In the genomic region with DNA sequence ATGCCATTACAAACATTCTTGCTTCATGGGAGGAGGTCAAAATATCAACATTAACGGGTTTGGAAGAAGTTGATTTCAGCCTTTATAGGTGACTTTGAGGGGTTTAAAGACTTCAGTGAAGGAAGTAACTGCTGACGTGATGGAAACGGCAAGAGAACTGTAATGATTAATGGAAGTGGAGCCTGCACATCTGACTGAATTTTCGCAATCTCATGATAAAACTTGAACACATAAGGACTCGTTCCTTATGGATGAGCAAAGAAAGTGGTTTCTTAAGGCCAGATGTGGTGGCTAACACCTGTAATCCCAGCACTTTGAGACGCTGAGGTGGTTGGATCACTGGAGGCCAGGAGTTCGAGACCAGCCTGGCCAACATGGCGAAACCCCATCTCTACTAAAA, we compare ENCODE assay signal across 21 cellular contexts.
DNase-seq lines count a peak whose midpoint lies in the region; ATAC-seq, FAIRE-seq and TF ChIP-seq lines count a peak whose summit lies in the region.
"Had no signal": no experiment of that assay in that cellular context is flagged by ENCODE, and none has a peak within 500 bp of the region (broad histone marks: within the 10 kb centered on the region; RNA-seq: fewer than 3 reads in every experiment).

No MANE protein-coding gene starts in this region.

- peaks cover 26% of the 10 kb centered on the region for H3K4me1 ChIP-seq in A549
- H3K4me1 ChIP-seq in CD8-positive, alpha-beta memory T cell (ENCODE audit: insufficient read depth, low read length) = peaks cover 88% of the 10 kb centered on the region
- peaks cover 28% of the 10 kb centered on the region for H3K4me1 ChIP-seq in RWPE2 (ENCODE audit: insufficient read depth, poor library complexity, severe bottlenecking)

- H3K4me3 Mint-ChIP-seq in CD8-positive, alpha-beta memory T cell = peak overlapping the region in 3 of 7 donors; percentile 27 to 44 (median 41)
- H3K4me3 Mint-ChIP-seq: activated CD4-positive, alpha-beta memory T cell treated with anti-CD3 and anti-CD28 coated beads for 36 hours had no signal

- no peaks in the 10 kb centered on the region for H3K36me3 ChIP-seq in CD8-positive, alpha-beta memory T cell (ENCODE audit: insufficient read depth, low read length)
- 0 out of 2 replicates have a peak, but pooled peaks cover 3% of the 10 kb centered on the region for H3K36me3 ChIP-seq in RWPE2 (ENCODE audit: low read depth)
- H3K36me3 ChIP-seq: tibial nerve had no signal

- TF ChIP-seq POLR2A in A549 (IDR thresholded peaks at IDR 0.05; ENCODE audit: low read length) = no peak

- peak overlapping the region; percentile 41 to 92 (median 84) for H3K27ac Mint-ChIP-seq in CD8-positive, alpha-beta memory T cell

- DNase-seq in A549 (ENCODE audit: low read depth in 1 of 2, low spot score in 1 of 2) = no peak
- no peak for DNase-seq in CD8-positive, alpha-beta memory T cell
- DNase-seq in RWPE2 (ENCODE audit: low spot score) = no peak
- DNase-seq in epithelial cell of proximal tubule (ENCODE audit: low read depth) = peak; percentile 27
- no peak for DNase-seq in amygdala (lab: John Stamatoyannopoulos, UW)
- DNase-seq in activated gamma-delta T cell (lab: John Stamatoyannopoulos, UW) = no peak
- DNase-seq in T-helper 9 cell = no peak
- DNase-seq in GM13977 (ENCODE audit: low spot score) = no peak
- DNase-seq: activated CD4-positive, alpha-beta memory T cell treated with anti-CD3 and anti-CD28 coated beads for 36 hours; activated T-cell treated with anti-CD3 and anti-CD28 coated beads, Interleukin-2, amount 50 U/mL, for 4 hours; aorta; effector CD8-positive, alpha-beta T cell; head of caudate nucleus; left ventricle myocardium superior; NCI-H1694 treated with DMSO at 0.1 percent for 48 hours; NCI-H2227 treated with DMSO at 0.1 percent for 48 hours; NCI-H82; right cardiac atrium; stimulated activated naive CD4-positive, alpha-beta T cell treated with Interleukin-2 at 50 U/mL for 16 hours had no signal

- H3K4me3 ChIP-seq in A549 = no peak overlapping the region
- no peak overlapping the region for H3K4me3 ChIP-seq in CD8-positive, alpha-beta memory T cell (ENCODE audit: low read length)
- H3K4me3 ChIP-seq in RWPE2 (ENCODE audit: severe bottlenecking) = no peak overlapping the region
- no peak overlapping the region for H3K4me3 ChIP-seq in epithelial cell of proximal tubule (ENCODE audit: low read depth, low read length)
- H3K4me3 ChIP-seq: tibial nerve had no signal

- H3K36me3 Mint-ChIP-seq in CD8-positive, alpha-beta memory T cell = peaks cover 0 to 3% (median 0%) of the 10 kb centered on the region in 3 donors
- H3K36me3 Mint-ChIP-seq: activated CD4-positive, alpha-beta memory T cell treated with anti-CD3 and anti-CD28 coated beads for 36 hours had no signal

- in situ Hi-C loops in GM13977 (cut with MboI; ENCODE audit: low pct_unique_long_range_greater_than_20kb, low sequenced_read_pairs, unreplicated experiment) = no loop called here

- no peak for FAIRE-seq in A549 (lab: Jason Lieb, UNC)

- no peak for TF ChIP-seq RAD21 in A549 (conservative IDR thresholded peaks at IDR 0.05 in 1 of 2, IDR thresholded peaks at IDR 0.05 in 1 of 2)

- 86% methylated on average over 8 of the region's 8 CpGs for WGBS in A549 (ENCODE audit: missing lambda C conversion rate)

- H3K27ac ChIP-seq in A549 (peak overlapping the region; percentile 61 to 72), RWPE2 (ENCODE audit: poor library complexity, severe bottlenecking) (peak overlapping the region; percentile 55)
- no peak overlapping the region for H3K27ac ChIP-seq in CD8-positive, alpha-beta memory T cell (ENCODE audit: low read depth, low read length)
- H3K27ac ChIP-seq: RWPE1, tibial nerve had no signal

- ATAC-seq in A549 = no peak
- ATAC-seq in RWPE2 (ENCODE audit: low read depth) = no peak
- ATAC-seq: activated T-cell treated with anti-CD3 and anti-CD28 coated beads, Interleukin-2, amount 50 U/mL, for 4 hours; left ventricle myocardium superior; right cardiac atrium had no signal

- H3K4me1 Mint-ChIP-seq in CD8-positive, alpha-beta memory T cell = peaks cover 81 to 89% (median 89%) of the 10 kb centered on the region in 3 donors

- H3K27me3 Mint-ChIP-seq in CD8-positive, alpha-beta memory T cell = no peaks in the 10 kb centered on the region
- H3K27me3 Mint-ChIP-seq: activated CD4-positive, alpha-beta memory T cell treated with anti-CD3 and anti-CD28 coated beads for 36 hours had no signal

- CTCF ChIA-PET in A549 (lab: Yijun Ruan, JAX) = interaction anchor here (1.9 to 2.1 kb wide), 2 partner anchors 8 to 16 kb away, joined by 5 to 8 read pairs; no protein-coding TSS in a partner anchor
- CTCF ChIA-PET in CD8-positive, alpha-beta memory T cell (lab: Charles Lee) = interaction anchor here (1.2 to 3.0 kb wide), 5 partner anchors 19 to 96 kb away, joined by 3 to 11 read pairs (median 5); no protein-coding TSS in a partner anchor

- POLR2A ChIA-PET in A549 (lab: Yijun Ruan, JAX) = no interaction called here
- POLR2A ChIA-PET in CD8-positive, alpha-beta memory T cell (lab: Charles Lee) = interaction anchor here (0.6 kb wide), 1 partner anchor 68 kb away, joined by 4 read pairs; no protein-coding TSS in a partner anchor

- H3K27me3 ChIP-seq in CD8-positive, alpha-beta memory T cell (ENCODE audit: insufficient read depth, low read length, poor library complexity, severe bottlenecking) = no peaks in the 10 kb centered on the region
- no peaks in the 10 kb centered on the region for H3K27me3 ChIP-seq in RWPE2 (ENCODE audit: insufficient read depth, poor library complexity, severe bottlenecking)
- H3K27me3 ChIP-seq: tibial nerve had no signal

- no peak overlapping the region; the same call in 2 of the 3 replicates for H3K4me2 ChIP-seq in A549

- H3K9me3 ChIP-seq in A549 = no peaks in the 10 kb centered on the region
- no peaks in the 10 kb centered on the region for H3K9me3 ChIP-seq in CD8-positive, alpha-beta memory T cell (ENCODE audit: low read length)
- H3K9me3 ChIP-seq in RWPE2 (ENCODE audit: severe bottlenecking) = no peaks in the 10 kb centered on the region
- H3K9me3 ChIP-seq: tibial nerve had no signal

- no peak for TF ChIP-seq CTCF in A549 (IDR thresholded peaks at IDR 0.05)
- no peak for TF ChIP-seq CTCF in RWPE2 (IDR thresholded peaks at IDR 0.05; ENCODE audit: poor library complexity, severe bottlenecking)
- TF ChIP-seq CTCF in epithelial cell of proximal tubule (conservative IDR thresholded peaks at IDR 0.05; ENCODE audit: low read depth, low read length) = no peak
- no peak for TF ChIP-seq CTCF in GM13977 (IDR thresholded peaks at IDR 0.05; ENCODE audit: extremely low read depth, insufficient read depth, missing control alignments)

- H3K9me3 Mint-ChIP-seq in CD8-positive, alpha-beta memory T cell = peaks cover 0 to 2% (median 0%) of the 10 kb centered on the region in 5 donors
- H3K9me3 Mint-ChIP-seq: activated CD4-positive, alpha-beta memory T cell treated with anti-CD3 and anti-CD28 coated beads for 36 hours had no signal

- TF ChIP-seq EP300 in A549 (IDR thresholded peaks at IDR 0.05) = no peak

TF ChIP-seq in A549, 52 proteins besides CTCF, POLR2A, EP300 and RAD21:
- peak in 1 of 2 experiments; percentile 43; a peak in 1 of 4 replicates for TF ChIP-seq CEBPB (IDR thresholded peaks at IDR 0.05)
- no peak for TF ChIP-seq MYC (IDR thresholded peaks at IDR 0.05; ENCODE audit: borderline replicate concordance, low read length)
- peak; percentile 74 for TF ChIP-seq MAFK (IDR thresholded peaks at IDR 0.05; ENCODE audit: partially characterized antibody)
- no peak for TF ChIP-seq HEYL (CRISPR knock-in tag; IDR thresholded peaks at IDR 0.05)
